Comparison of ENCODE assay signal across 24 cellular contexts in genomic region chr17:13365331-13365730, GRCh38.
"Had no signal": no experiment of that assay in that cellular context is flagged by ENCODE, and none has a peak within 500 bp of the region (broad histone marks: within the 10 kb centered on the region; RNA-seq: fewer than 3 reads in every experiment).

No MANE protein-coding gene starts in this region.

- H3K4me1 Mint-ChIP-seq: activated naive CD4-positive, alpha-beta T cell treated with anti-CD3 and anti-CD28 coated beads, Interleukin-2, amount 10 ng/mL, durations not matched to agents 7 days and 5 days; activated naive CD8-positive, alpha-beta T cell treated with anti-CD3 and anti-CD28 coated beads, Interleukin-2, amount 50 U/mL, for 24 hours; T-helper 17 cell had no signal

- H3K36me3 ChIP-seq: breast epithelium, esophagus squamous epithelium, gastrocnemius medialis, heart left ventricle, sigmoid colon, tibial artery had no signal

- H3K4me3 Mint-ChIP-seq: activated naive CD4-positive, alpha-beta T cell treated with anti-CD3 and anti-CD28 coated beads, Interleukin-2, amount 10 ng/mL, durations not matched to agents 7 days and 5 days; activated naive CD8-positive, alpha-beta T cell treated with anti-CD3 and anti-CD28 coated beads, Interleukin-2, amount 50 U/mL, for 24 hours; nephron; T-helper 17 cell had no signal

- H3K4me3 ChIP-seq: breast epithelium, esophagus squamous epithelium, gastrocnemius medialis, heart left ventricle, sigmoid colon, tibial artery had no signal

- H3K9me3 Mint-ChIP-seq: activated naive CD4-positive, alpha-beta T cell treated with anti-CD3 and anti-CD28 coated beads, Interleukin-2, amount 10 ng/mL, durations not matched to agents 7 days and 5 days; activated naive CD8-positive, alpha-beta T cell treated with anti-CD3 and anti-CD28 coated beads, Interleukin-2, amount 50 U/mL, for 24 hours; nephron had no signal

- H3K27ac ChIP-seq: breast epithelium, esophagus squamous epithelium, gastrocnemius medialis, heart left ventricle, sigmoid colon, tibial artery, VCaP had no signal

- H3K27ac Mint-ChIP-seq: activated naive CD4-positive, alpha-beta T cell treated with anti-CD3 and anti-CD28 coated beads, Interleukin-2, amount 10 ng/mL, durations not matched to agents 7 days and 5 days; activated naive CD8-positive, alpha-beta T cell treated with anti-CD3 and anti-CD28 coated beads, Interleukin-2, amount 50 U/mL, for 24 hours; nephron; T-helper 17 cell had no signal

- H3K9me3 ChIP-seq: breast epithelium, esophagus squamous epithelium, gastrocnemius medialis, heart left ventricle, sigmoid colon, tibial artery had no signal

- H3K4me1 ChIP-seq: breast epithelium, esophagus squamous epithelium, gastrocnemius medialis, heart left ventricle, sigmoid colon, tibial artery had no signal

- H3K36me3 Mint-ChIP-seq: activated naive CD4-positive, alpha-beta T cell treated with anti-CD3 and anti-CD28 coated beads, Interleukin-2, amount 10 ng/mL, durations not matched to agents 7 days and 5 days had no signal

- H3K27me3 Mint-ChIP-seq: activated naive CD4-positive, alpha-beta T cell treated with anti-CD3 and anti-CD28 coated beads, Interleukin-2, amount 10 ng/mL, durations not matched to agents 7 days and 5 days had no signal

- H3K27me3 ChIP-seq: breast epithelium, gastrocnemius medialis, heart left ventricle, sigmoid colon, tibial artery had no signal

- FAIRE-seq: endothelial cell of umbilical vein had no signal

- DNase-seq: activated CD4-positive, alpha-beta T cell treated with anti-CD3 and anti-CD28 coated beads, Interleukin-2, amount 50 U/mL, for 1 hour; activated CD4-positive, CD25-positive, alpha-beta regulatory T cell treated with anti-CD3 and anti-CD28 coated beads, Interleukin-2, amount 50 U/mL, for 72 hours; activated CD8-positive, alpha-beta memory T cell treated with anti-CD3 and anti-CD28 coated beads, Interleukin-2, amount 50 U/mL, for 4 hours; activated effector memory CD4-positive, alpha-beta T cell treated with Interleukin-2 at 50 U/mL for 16 hours; activated naive CD4-positive, alpha-beta T cell treated with anti-CD3 and anti-CD28 coated beads, Interleukin-2, amount 10 ng/mL, durations not matched to agents 7 days and 5 days; activated naive CD8-positive, alpha-beta T cell treated with anti-CD3 and anti-CD28 coated beads, Interleukin-2, amount 50 U/mL, for 24 hours; activated T-cell treated with anti-CD3 and anti-CD28 coated beads, Interleukin-2, amount 50 U/mL, for 48 hours; aorta; effector CD4-positive, alpha-beta T cell; esophagus squamous epithelium; gastrocnemius medialis; heart left ventricle; midbrain; posterior cingulate gyrus; sigmoid colon; stimulated activated CD8-positive, alpha-beta memory T cell treated with anti-CD3 and anti-CD28 coated beads, Interleukin-4, amount 100 ng/mL, for 48 hours; stimulated activated naive CD4-positive, alpha-beta T cell treated with Interleukin-2 at 50 U/mL for 16 hours; substantia nigra; T-helper 17 cell; tibial artery had no signal
